ENCODE assay signal across 24 cellular contexts in the genomic region with DNA sequence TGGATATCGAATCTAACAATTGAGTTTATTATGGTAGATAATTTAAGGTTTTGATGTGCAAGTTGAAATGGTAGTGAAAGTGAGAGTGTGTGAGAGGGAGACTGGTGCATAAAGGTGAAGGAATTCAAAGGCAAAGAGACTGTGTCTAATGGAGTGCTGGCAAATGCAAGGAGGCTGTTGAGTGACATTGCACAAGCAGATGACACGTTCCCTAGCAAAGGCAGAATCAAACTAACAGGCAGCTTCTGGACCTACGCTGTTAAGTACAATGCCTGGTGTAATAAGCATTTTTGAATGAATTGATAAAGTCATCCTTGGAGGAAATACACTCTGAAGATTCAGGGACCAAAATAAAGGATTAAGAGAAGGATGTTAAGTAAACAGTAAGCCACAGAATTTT. TPM values are rescaled to one million over a fixed set of nuclear protein-coding genes. Genes with fewer than 3 reads are reported as not detected.
DNase-seq lines count a peak whose midpoint lies in the region; ATAC-seq, FAIRE-seq and TF ChIP-seq lines count a peak whose summit lies in the region.
"Had no signal": no experiment of that assay in that cellular context is flagged by ENCODE, and none has a peak within 500 bp of the region (broad histone marks: within the 10 kb centered on the region; RNA-seq: fewer than 3 reads in every experiment).

No MANE protein-coding gene starts in this region.

- H3K4me1 Mint-ChIP-seq in nephron progenitor cell: peaks cover 37% of the 10 kb centered on the region
- H3K4me1 Mint-ChIP-seq in natural killer cell treated with Interleukin-12 subunit alpha and Interleukin-12 subunit beta and Interleukin-15 and Interleukin-18, amount 100 ng/mL, for 72 hours (ENCODE audit: low read depth in 2 of 2): peaks cover 14 to 33% of the 10 kb centered on the region in 2 donors

- 56% methylated on average over 3 of the region's 3 CpGs for WGBS in A549 (ENCODE audit: missing lambda C conversion rate)
- 64% methylated on average over 3 of the region's 3 CpGs for WGBS in heart right ventricle, 2 donors

- no peak overlapping the region for H3K4me3 ChIP-seq in A549
- no peak overlapping the region for H3K4me3 ChIP-seq in heart right ventricle
- H3K4me3 ChIP-seq: GM23248, MG63, SJCRH30 had no signal

- H3K9me3 Mint-ChIP-seq in nephron progenitor cell: no peaks in the 10 kb centered on the region
- H3K9me3 Mint-ChIP-seq in natural killer cell treated with Interleukin-12 subunit alpha and Interleukin-12 subunit beta and Interleukin-15 and Interleukin-18, amount 100 ng/mL, for 72 hours: no peaks in the 10 kb centered on the region
- H3K9me3 Mint-ChIP-seq: CD4-positive, alpha-beta T cell; H9; T-helper 1 cell treated with Interleukin-12 subunit alpha and Interleukin-12 subunit beta and Interleukin-4 antibody, amounts not matched to agents 30 μg/mL and 1 μg/mL, for 36 hours had no signal

- ATAC-seq in A549 (no peak), GM18511 (IDR thresholded peaks at IDR 0.05; ENCODE audit: unreplicated experiment) (no peak), heart right ventricle (no peak)
- no peak for ATAC-seq in natural killer cell treated with Interleukin-12 subunit alpha and Interleukin-12 subunit beta and Interleukin-15 and Interleukin-18, amount 100 ng/mL, for 72 hours

- H3K4me1 ChIP-seq in A549: peaks cover 23% of the 10 kb centered on the region
- peaks cover 0 to 46% (median 0%) of the 10 kb centered on the region in 9 donors for H3K4me1 ChIP-seq in heart right ventricle
- H3K4me1 ChIP-seq: Caco-2, SJCRH30 had no signal

- peak overlapping the region; percentile 15 to 44; a peak in 4 of 6 replicates for H3K27ac ChIP-seq in A549
- H3K27ac ChIP-seq in heart right ventricle: no peak overlapping the region
- H3K27ac ChIP-seq: GM23248, SJCRH30 had no signal

- POLR2A ChIA-PET in A549 (lab: Yijun Ruan, JAX): no interaction called here

- peak overlapping the region; percentile 4 for H3K27ac Mint-ChIP-seq in nephron progenitor cell
- no peak overlapping the region for H3K27ac Mint-ChIP-seq in natural killer cell treated with Interleukin-12 subunit alpha and Interleukin-12 subunit beta and Interleukin-15 and Interleukin-18, amount 100 ng/mL, for 72 hours
- H3K27ac Mint-ChIP-seq: CD4-positive, alpha-beta T cell; HFFc6; T-helper 1 cell treated with Interleukin-12 subunit alpha and Interleukin-12 subunit beta and Interleukin-4 antibody, amounts not matched to agents 30 μg/mL and 1 μg/mL, for 36 hours had no signal

- H3K4me2 ChIP-seq in A549: peak overlapping the region; percentile 10; the same call in 1 of the 3 replicates

- DNase-seq in A549 (ENCODE audit: low read depth in 1 of 2, low spot score in 1 of 2) (no peak), GF-D8 (lab: John Stamatoyannopoulos, UW) (peak; percentile 26), NOMO-1 treated with DMSO at 0.1 percent for 48 hours (lab: John Stamatoyannopoulos, UW; ENCODE audit: unreplicated experiment) (peak; percentile 35), nephron progenitor cell (no peak), heart right ventricle (no peak)
- DNase-seq in natural killer cell treated with Interleukin-12 subunit alpha and Interleukin-12 subunit beta and Interleukin-15 and Interleukin-18, amount 100 ng/mL, for 72 hours (ENCODE audit: low spot score): no peak
- DNase-seq: Caco-2; CD4-positive, alpha-beta T cell; DMS 273 treated with DMSO at 0.1 percent for 48 hours; GM23248; H9; HFFc6; MG63; NCI-H1694; NCI-H2081; NCI-H2171; NCI-H524 treated with DMSO at 0.1 percent for 48 hours; SJCRH30 had no signal

- intact Hi-C loops in heart right ventricle (cut with DNase I): no loop called here

- no peak for TF ChIP-seq RAD21 in A549 (conservative IDR thresholded peaks at IDR 0.05 in 1 of 2, IDR thresholded peaks at IDR 0.05 in 1 of 2)

- H3K9me3 ChIP-seq in A549: peaks cover 9% of the 10 kb centered on the region; the same call in 1 of the 3 replicates
- H3K9me3 ChIP-seq in heart right ventricle: no peaks in the 10 kb centered on the region
- H3K9me3 ChIP-seq: Caco-2, MG63, SJCRH30 had no signal

- no peak for TF ChIP-seq POLR2A in A549 (IDR thresholded peaks at IDR 0.05; ENCODE audit: low read length)

- peaks cover 4% of the 10 kb centered on the region for H3K27me3 Mint-ChIP-seq in nephron progenitor cell (ENCODE audit: low read depth, poor library complexity)
- H3K27me3 Mint-ChIP-seq in natural killer cell treated with Interleukin-12 subunit alpha and Interleukin-12 subunit beta and Interleukin-15 and Interleukin-18, amount 100 ng/mL, for 72 hours: no peaks in the 10 kb centered on the region

- no peaks in the 10 kb centered on the region for H3K36me3 ChIP-seq in heart right ventricle
- H3K36me3 ChIP-seq: MG63, SJCRH30 had no signal

- CTCF ChIA-PET in A549 (lab: Yijun Ruan, JAX): no interaction called here

- TF ChIP-seq CTCF in A549 (IDR thresholded peaks at IDR 0.05) (no peak), nephron progenitor cell (IDR thresholded peaks at IDR 0.05) (no peak), heart right ventricle (IDR thresholded peaks at IDR 0.05) (no peak)

- TF ChIP-seq EP300 in A549 (IDR thresholded peaks at IDR 0.05): no peak

- no peaks in the 10 kb centered on the region for H3K27me3 ChIP-seq in heart right ventricle
- H3K27me3 ChIP-seq: MG63, SJCRH30 had no signal

- no peak for FAIRE-seq in A549 (lab: Jason Lieb, UNC)
- FAIRE-seq: GM12892 had no signal

- H3K4me3 Mint-ChIP-seq in nephron progenitor cell: no peak overlapping the region
- H3K4me3 Mint-ChIP-seq in natural killer cell treated with Interleukin-12 subunit alpha and Interleukin-12 subunit beta and Interleukin-15 and Interleukin-18, amount 100 ng/mL, for 72 hours: no peak overlapping the region
- H3K4me3 Mint-ChIP-seq: CD4-positive, alpha-beta T cell; H9; HFFc6; T-helper 1 cell treated with Interleukin-12 subunit alpha and Interleukin-12 subunit beta and Interleukin-4 antibody, amounts not matched to agents 30 μg/mL and 1 μg/mL, for 36 hours had no signal

- no peaks in the 10 kb centered on the region for H3K36me3 Mint-ChIP-seq in nephron progenitor cell (ENCODE audit: low read depth)
- no peaks in the 10 kb centered on the region for H3K36me3 Mint-ChIP-seq in natural killer cell treated with Interleukin-12 subunit alpha and Interleukin-12 subunit beta and Interleukin-15 and Interleukin-18, amount 100 ng/mL, for 72 hours

TF ChIP-seq in A549, 52 proteins besides CTCF, POLR2A, EP300 and RAD21:
- TF ChIP-seq E2F6 (IDR thresholded peaks at IDR 0.05; ENCODE audit: borderline replicate concordance, low read depth) (no peak), NR3C1 (IDR thresholded peaks at IDR 0.05) (no peak), NFE2L2 (conservative IDR thresholded peaks at IDR 0.05; ENCODE audit: low read length) (no peak)

RNA-seq across cellular contexts. Expression of gene GPR141, which starts 11.7 kb away (rescaled TPM):
- polyA plus RNA-seq in A549 (2011; rRNA removed) (0.49 and 0.61 TPM in 2 replicates), A549 (2017; fragmentation: RNase III; extraction: RNeasy Plus Mini Kit Qiagen cat#74134 plus additional on column Dnase treatment) (0.11 to 0.12 TPM in 2 of 3 replicates, not detected in the other), heart right ventricle (under 1 TPM in 1 of 2 donors, not detected in 1; 0.06 TPM)
- polyA plus RNA-seq in A549 (2012; cell fraction: cytosol; rRNA removed): 0.12 TPM in 1 of 2 replicates, not detected in the other
- polyA plus RNA-seq in A549 (2012; cell fraction: nucleus; rRNA removed): not detected in 2 replicates
- 0.62 TPM in 1 of 2 replicates, not detected in the other for polyA minus RNA-seq in A549 (2011; rRNA and poly(A)+ RNA removed)
- total RNA-seq in natural killer cell treated with Interleukin-12 subunit alpha and Interleukin-12 subunit beta and Interleukin-15 and Interleukin-18, amount 100 ng/mL, for 72 hours: 1 to 10 TPM in 1 of 2 donors, not detected in 1; 1.2 TPM
- total RNA-seq in heart right ventricle: 1 to 10 TPM in 1 of 10 donors, under 1 TPM in 3, not detected in 6; 0.32 to 3.1 (median 0.74) TPM
- total RNA-seq: A673; Caco-2; CD4-positive, alpha-beta T cell; G401; GM23248; HFFc6; SJCRH30 had no signal
- polyA plus RNA-seq: BJ, GM23248 had no signal

Comparison
In these comparisons a context has a peak if more than half of its experiments do, and no peak if none do; other contexts are left out.
1. DNase-seq: peak in GF-D8 (single experiment) and NOMO-1 treated with DMSO at 0.1 percent for 48 hours (single experiment); none in A549 (0 of 2), nephron progenitor cell (single experiment), natural killer cell treated with Interleukin-12 subunit alpha and Interleukin-12 subunit beta and Interleukin-15 and Interleukin-18, amount 100 ng/mL, for 72 hours (single experiment) and heart right ventricle (0 of 2).
2. H3K27ac ChIP-seq: peak in A549 (2 of 2); none in heart right ventricle (0 of 10).